In genomic region chr12:15562263-15562662, GRCh38 we compare ENCODE assay signal across 14 cellular contexts.
DNase-seq lines count a peak whose midpoint lies in the region; ATAC-seq and TF ChIP-seq lines count a peak whose summit lies in the region.
"Had no signal": no experiment of that assay in that cellular context is flagged by ENCODE, and none has a peak within 500 bp of the region (broad histone marks: within the 10 kb centered on the region; RNA-seq: fewer than 3 reads in every experiment).

No MANE protein-coding gene starts in this region.

- H3K4me1 ChIP-seq in BLaER1 (no peaks in the 10 kb centered on the region; the same call in 1 of the 2 replicates), colonic mucosa (no peaks in the 10 kb centered on the region)
- peaks cover 41% of the 10 kb centered on the region for H3K4me1 ChIP-seq in CD8-positive, alpha-beta memory T cell (ENCODE audit: insufficient read depth, low read length)

- peaks cover 12 to 26% (median 24%) of the 10 kb centered on the region in 3 donors for H3K4me1 Mint-ChIP-seq in CD8-positive, alpha-beta memory T cell

- H3K4me3 ChIP-seq in BLaER1 (no peak overlapping the region), colonic mucosa (no peak overlapping the region)
- no peak overlapping the region for H3K4me3 ChIP-seq in CD8-positive, alpha-beta memory T cell (ENCODE audit: low read length)
- H3K4me3 ChIP-seq: gastrocnemius medialis, skin epidermis, suprapubic skin had no signal

- H3K27ac ChIP-seq in BLaER1, result no peak overlapping the region
- no peak overlapping the region for H3K27ac ChIP-seq in CD8-positive, alpha-beta memory T cell (ENCODE audit: low read depth, low read length)
- H3K27ac ChIP-seq in colonic mucosa, result no peak overlapping the region
- H3K27ac ChIP-seq in substantia nigra (ENCODE audit: low read depth, low read length, poor library complexity, severe bottlenecking), result no peak overlapping the region
- H3K27ac ChIP-seq: gastrocnemius medialis, suprapubic skin had no signal

- H3K9ac ChIP-seq in BLaER1 (no peak overlapping the region), colonic mucosa (ENCODE audit: low read depth in 2 of 2, low read length in 2 of 2) (peak overlapping the region in 1 of 2 donors; percentile 4)

- H3K9me3 ChIP-seq in BLaER1 (no peaks in the 10 kb centered on the region), colonic mucosa (no peaks in the 10 kb centered on the region)
- no peaks in the 10 kb centered on the region for H3K9me3 ChIP-seq in CD8-positive, alpha-beta memory T cell (ENCODE audit: low read length)
- H3K9me3 ChIP-seq: gastrocnemius medialis, suprapubic skin had no signal

- H3K36me3 ChIP-seq in BLaER1, result no peaks in the 10 kb centered on the region
- no peaks in the 10 kb centered on the region for H3K36me3 ChIP-seq in CD8-positive, alpha-beta memory T cell (ENCODE audit: insufficient read depth, low read length)
- no peaks in the 10 kb centered on the region for H3K36me3 ChIP-seq in colonic mucosa
- H3K36me3 ChIP-seq: gastrocnemius medialis, suprapubic skin had no signal

- H3K27me3 ChIP-seq in BLaER1 (no peaks in the 10 kb centered on the region), colonic mucosa (no peaks in the 10 kb centered on the region)
- no peaks in the 10 kb centered on the region for H3K27me3 ChIP-seq in CD8-positive, alpha-beta memory T cell (ENCODE audit: insufficient read depth, low read length, poor library complexity, severe bottlenecking)
- H3K27me3 ChIP-seq: gastrocnemius medialis, suprapubic skin had no signal

- peaks cover 0 to 2% (median 0%) of the 10 kb centered on the region in 3 donors for H3K36me3 Mint-ChIP-seq in CD8-positive, alpha-beta memory T cell
- peaks cover 10 to 16% of the 10 kb centered on the region in 2 donors for H3K36me3 Mint-ChIP-seq in activated naive CD4-positive, alpha-beta T cell treated with anti-CD3 and anti-CD28 coated beads, Interleukin-2, amount 50 U/mL, for 72 hours

- H3K27me3 Mint-ChIP-seq in CD8-positive, alpha-beta memory T cell, result peaks cover 10 to 24% of the 10 kb centered on the region in 2 donors

- H3K4me3 Mint-ChIP-seq in CD8-positive, alpha-beta memory T cell, result peak overlapping the region in 4 of 7 donors; percentile 1 to 25 (median 4)
- H3K4me3 Mint-ChIP-seq: effector memory CD8-positive, alpha-beta T cell had no signal

- CTCF ChIA-PET in CD8-positive, alpha-beta memory T cell (lab: Charles Lee), result interaction anchor here (1.1 kb wide), 1 partner anchor 8 kb away, joined by 4 read pairs; no protein-coding TSS in a partner anchor

- DNase-seq in CD8-positive, alpha-beta memory T cell, result peak in 1 of 5 donors; percentile 26
- DNase-seq in activated naive CD4-positive, alpha-beta T cell treated with anti-CD3 and anti-CD28 coated beads, Interleukin-2, amount 50 U/mL, for 72 hours (ENCODE audit: low spot score in 2 of 2), result no peak
- DNase-seq in myocyte (ENCODE audit: low read depth), result peak; percentile 74
- no peak for DNase-seq in colonic mucosa
- DNase-seq in substantia nigra (lab: John Stamatoyannopoulos, UW), result no peak
- no peak for DNase-seq in GM19240 (ENCODE audit: insufficient read length, low spot score)
- DNase-seq: effector memory CD8-positive, alpha-beta T cell; gastrocnemius medialis; islet precursor cell had no signal

- no peaks in the 10 kb centered on the region for H4K20me1 ChIP-seq in BLaER1

- no peaks in the 10 kb centered on the region for H3K9me3 Mint-ChIP-seq in CD8-positive, alpha-beta memory T cell
- H3K9me3 Mint-ChIP-seq in activated naive CD4-positive, alpha-beta T cell treated with anti-CD3 and anti-CD28 coated beads, Interleukin-2, amount 50 U/mL, for 72 hours, result peaks cover 5 to 8% of the 10 kb centered on the region in 2 donors
- H3K9me3 Mint-ChIP-seq: effector memory CD8-positive, alpha-beta T cell had no signal

- no peak for TF ChIP-seq CTCF in colonic mucosa (IDR thresholded peaks at IDR 0.05)

- H3K27ac Mint-ChIP-seq in CD8-positive, alpha-beta memory T cell, result peak overlapping the region in 6 of 8 donors; percentile 0 to 74 (median 38)
- peak overlapping the region; percentile 70 to 93 for H3K27ac Mint-ChIP-seq in activated naive CD4-positive, alpha-beta T cell treated with anti-CD3 and anti-CD28 coated beads, Interleukin-2, amount 50 U/mL, for 72 hours
- H3K27ac Mint-ChIP-seq: effector memory CD8-positive, alpha-beta T cell had no signal

- ATAC-seq in activated naive CD4-positive, alpha-beta T cell treated with anti-CD3 and anti-CD28 coated beads, Interleukin-2, amount 50 U/mL, for 72 hours, result peak; percentile 48 to 58
- ATAC-seq in HG03565 (IDR thresholded peaks at IDR 0.05; ENCODE audit: unreplicated experiment), result no peak
- ATAC-seq: effector memory CD8-positive, alpha-beta T cell; Panc1 had no signal

- intact Hi-C loops in colonic mucosa (cut with DNase I), result no loop called here

- peak overlapping the region; percentile 28; the same call in 1 of the 2 replicates for H3K4me2 ChIP-seq in BLaER1

- POLR2A ChIA-PET in CD8-positive, alpha-beta memory T cell (lab: Charles Lee), result no interaction called here
